Comparison of ENCODE assay signal across 9 cellular contexts in genomic region chr18:77072566-77072965, GRCh38.
DNase-seq lines count a peak whose midpoint lies in the region; ATAC-seq, FAIRE-seq and TF ChIP-seq lines count a peak whose summit lies in the region.
"Had no signal": no experiment of that assay in that cellular context is flagged by ENCODE, and none has a peak within 500 bp of the region (broad histone marks: within the 10 kb centered on the region; RNA-seq: fewer than 3 reads in every experiment).

No MANE protein-coding gene starts in this region.

- H3K27me3 Mint-ChIP-seq in CD8-positive, alpha-beta memory T cell: no peaks in the 10 kb centered on the region
- H3K27me3 Mint-ChIP-seq in T-cell (no peaks in the 10 kb centered on the region), nephron progenitor cell (ENCODE audit: low read depth, poor library complexity) (peaks cover 8% of the 10 kb centered on the region)

- CTCF ChIA-PET in CD8-positive, alpha-beta memory T cell (lab: Charles Lee): interaction anchor here (1.0 to 1.8 kb wide), 6 partner anchors 10 to 139 kb away, joined by 4 to 6 read pairs (median 5); partner anchors contain the start of gene MBP
- CTCF ChIA-PET in T-cell (lab: Charles Lee): interaction anchor here in 1 of 2 donors (1.1 to 2.2 kb wide), 5 partner anchors 10 to 68 kb away, joined by 3 to 6 read pairs (median 5); no protein-coding TSS in a partner anchor

- no peaks in the 10 kb centered on the region for H3K9me3 ChIP-seq in CD8-positive, alpha-beta memory T cell (ENCODE audit: low read length)
- H3K9me3 ChIP-seq in keratinocyte (ENCODE audit: control insufficient read depth, low read depth, low read length): no peaks in the 10 kb centered on the region
- no peaks in the 10 kb centered on the region for H3K9me3 ChIP-seq in spleen

- H3K9ac ChIP-seq in keratinocyte (ENCODE audit: control insufficient read depth, extremely low read depth, insufficient read depth, low read length): peak overlapping the region; percentile 10

- peaks cover 90 to 99% (median 97%) of the 10 kb centered on the region in 3 donors for H3K4me1 Mint-ChIP-seq in CD8-positive, alpha-beta memory T cell
- H3K4me1 Mint-ChIP-seq in T-cell (peaks cover 82 to 94% (median 90%) of the 10 kb centered on the region in 3 donors), nephron progenitor cell (peaks cover 32% of the 10 kb centered on the region)

- TF ChIP-seq POLR2A in spleen (IDR thresholded peaks at IDR 0.05): no peak

- no peaks in the 10 kb centered on the region for H3K36me3 ChIP-seq in CD8-positive, alpha-beta memory T cell (ENCODE audit: insufficient read depth, low read length)
- H3K36me3 ChIP-seq in keratinocyte (ENCODE audit: control insufficient read depth in 2 of 2, extremely low read depth in 1 of 2, insufficient read depth in 2 of 2, low read length in 2 of 2) (peaks cover 5% of the 10 kb centered on the region in 2 experiments), spleen (peaks cover 0 to 28% (median 2%) of the 10 kb centered on the region in 6 donors)

- dilution Hi-C loops in keratinocyte (cut with MboI; ENCODE audit: extremely low pct_ligation_motif_present, low sequenced_read_pairs): no loop called here

- TF ChIP-seq CTCF in keratinocyte (optimal IDR thresholded peaks at IDR 0.05 in 1 of 3, IDR thresholded peaks at IDR 0.05 in 1 of 3, conservative IDR thresholded peaks at IDR 0.05 in 1 of 3; ENCODE audit: extremely low read depth in 1 of 3, insufficient read depth in 2 of 3, low read length in 3 of 3) (no peak), spleen (IDR thresholded peaks at IDR 0.05 in 8 of 11, conservative IDR thresholded peaks at IDR 0.05 in 3 of 11) (no peak), nephron progenitor cell (IDR thresholded peaks at IDR 0.05) (no peak)

- peak overlapping the region in 5 of 7 donors; percentile 14 to 67 (median 49) for H3K4me3 Mint-ChIP-seq in CD8-positive, alpha-beta memory T cell
- peak overlapping the region in 2 of 3 donors; percentile 11 to 21 for H3K4me3 Mint-ChIP-seq in T-cell
- no peak overlapping the region for H3K4me3 Mint-ChIP-seq in nephron progenitor cell

- no peaks in the 10 kb centered on the region for H4K20me1 ChIP-seq in keratinocyte (ENCODE audit: control insufficient read depth, extremely low read depth, insufficient read depth, low read length)

- ATAC-seq in T-cell (replicated peaks in 1 of 4) (no peak), GM21390 (IDR thresholded peaks at IDR 0.05; ENCODE audit: unreplicated experiment) (no peak)

- DNase-seq in CD8-positive, alpha-beta memory T cell: no peak
- DNase-seq in T-cell (no peak), keratinocyte (ENCODE audit: low read depth, low spot score) (no peak), spleen (no peak), anterior cingulate cortex (lab: John Stamatoyannopoulos, UW) (no peak), nephron progenitor cell (no peak)
- DNase-seq: H7, NCI-H774 had no signal

- no peak for FAIRE-seq in keratinocyte (lab: Jason Lieb, UNC)

- peak overlapping the region; percentile 91 for H3K4me2 ChIP-seq in keratinocyte (ENCODE audit: control insufficient read depth, extremely low read depth, insufficient read depth, low read depth, low read length)

- H3K27me3 ChIP-seq in CD8-positive, alpha-beta memory T cell (ENCODE audit: insufficient read depth, low read length, poor library complexity, severe bottlenecking): no peaks in the 10 kb centered on the region
- no peaks in the 10 kb centered on the region for H3K27me3 ChIP-seq in keratinocyte (ENCODE audit: control insufficient read depth, extremely low read depth, insufficient read depth, low read length)
- H3K27me3 ChIP-seq in spleen (replicated peaks in 1 of 7): no peaks in the 10 kb centered on the region

- peaks cover 75% of the 10 kb centered on the region for H3K4me1 ChIP-seq in CD8-positive, alpha-beta memory T cell (ENCODE audit: insufficient read depth, low read length)
- H3K4me1 ChIP-seq in keratinocyte (ENCODE audit: control insufficient read depth, extremely low read depth, insufficient read depth, low read length) (peaks cover 52% of the 10 kb centered on the region), spleen (peaks cover 24 to 100% (median 73%) of the 10 kb centered on the region in 6 donors)

- H2AFZ ChIP-seq in keratinocyte (ENCODE audit: control insufficient read depth, low read length): no peak overlapping the region

- POLR2A ChIA-PET in CD8-positive, alpha-beta memory T cell (lab: Charles Lee): interaction anchor here (1.0 to 1.5 kb wide), 6 partner anchors 10 to 58 kb away, joined by 3 to 7 read pairs (median 4); no protein-coding TSS in a partner anchor
- POLR2A ChIA-PET in T-cell (lab: Charles Lee): no interaction called here

- intact Hi-C loops in spleen (cut with DNase I; ENCODE audit: low total_unique reads): no loop called here

- 85 to 97% (median 94%) methylated on average over 7 of the region's 7 CpGs for WGBS in spleen, 5 donors

- H3K9me3 Mint-ChIP-seq in CD8-positive, alpha-beta memory T cell: no peaks in the 10 kb centered on the region
- H3K9me3 Mint-ChIP-seq in T-cell (no peaks in the 10 kb centered on the region), nephron progenitor cell (no peaks in the 10 kb centered on the region)

- H3K9me1 ChIP-seq in keratinocyte (ENCODE audit: control insufficient read depth, extremely low read depth, insufficient read depth, low read length): peaks cover 5% of the 10 kb centered on the region

- H3K27ac Mint-ChIP-seq in CD8-positive, alpha-beta memory T cell: peak overlapping the region; percentile 86 to 98 (median 97)
- peak overlapping the region; percentile 87 to 100 for H3K27ac Mint-ChIP-seq in T-cell
- H3K27ac Mint-ChIP-seq in nephron progenitor cell: no peak overlapping the region

- H3K79me2 ChIP-seq in keratinocyte (ENCODE audit: control insufficient read depth, insufficient read depth, low read length): peaks cover 62% of the 10 kb centered on the region

- no peak overlapping the region for H3K4me3 ChIP-seq in CD8-positive, alpha-beta memory T cell (ENCODE audit: low read length)
- H3K4me3 ChIP-seq in keratinocyte (ENCODE audit: control insufficient read depth in 2 of 3, extremely low read depth in 1 of 3, insufficient read depth in 2 of 3, low read depth in 1 of 3, low read length in 3 of 3) (no peak overlapping the region), spleen (no peak overlapping the region)

- peaks cover 0 to 52% (median 16%) of the 10 kb centered on the region in 3 donors for H3K36me3 Mint-ChIP-seq in CD8-positive, alpha-beta memory T cell
- H3K36me3 Mint-ChIP-seq in T-cell (peaks cover 38% of the 10 kb centered on the region), nephron progenitor cell (ENCODE audit: low read depth) (no peaks in the 10 kb centered on the region)

- H3K27ac ChIP-seq in CD8-positive, alpha-beta memory T cell (ENCODE audit: low read depth, low read length): no peak overlapping the region
- H3K27ac ChIP-seq in keratinocyte (ENCODE audit: control insufficient read depth, insufficient read depth, low read length) (peak overlapping the region; percentile 95), spleen (peak overlapping the region in 7 of 8 donors; percentile 28 to 97 (median 89))
